Comparison of ENCODE assay signal across 17 cellular contexts in genomic region chr1:207134550-207134949, GRCh38. TPM values are rescaled to one million over a fixed set of nuclear protein-coding genes. Genes with fewer than 3 reads are reported as not detected.
"Had no signal": no experiment of that assay in that cellular context is flagged by ENCODE, and none has a peak within 500 bp of the region (broad histone marks: within the 10 kb centered on the region; RNA-seq: fewer than 3 reads in every experiment).

No MANE protein-coding gene starts in this region.

- FAIRE-seq: small intestine had no signal

- H3K4me1 ChIP-seq: lower lobe of right lung, thyroid gland, vagina had no signal

- H3K27ac Mint-ChIP-seq: activated CD4-positive, alpha-beta memory T cell treated with anti-CD3 and anti-CD28 coated beads for 36 hours; activated naive CD8-positive, alpha-beta T cell treated with anti-CD3 and anti-CD28 coated beads for 36 hours; progenitor cell of endocrine pancreas had no signal

- H3K36me3 ChIP-seq: brain microvascular endothelial cell, lower lobe of right lung, thyroid gland, vagina had no signal

- DNase-seq: activated CD4-positive, alpha-beta memory T cell treated with anti-CD3 and anti-CD28 coated beads for 36 hours; activated gamma-delta T cell treated with Interleukin-2 at 50 U/mL for 16 hours; activated naive CD8-positive, alpha-beta T cell treated with anti-CD3 and anti-CD28 coated beads for 36 hours; activated T-cell treated with anti-CD3 and anti-CD28 coated beads, Interleukin-2, amount 50 U/mL, for 48 hours; brain microvascular endothelial cell; cerebellar nuclear complex; dermis blood vessel endothelial cell; erythroblast; hippocampal formation; lower lobe of right lung; midbrain; right cardiac atrium; small intestine; thyroid gland had no signal

- H3K27me3 Mint-ChIP-seq: activated naive CD8-positive, alpha-beta T cell treated with anti-CD3 and anti-CD28 coated beads for 36 hours had no signal

- H3K4me3 Mint-ChIP-seq: activated CD4-positive, alpha-beta memory T cell treated with anti-CD3 and anti-CD28 coated beads for 36 hours; activated naive CD8-positive, alpha-beta T cell treated with anti-CD3 and anti-CD28 coated beads for 36 hours had no signal

- ATAC-seq: activated CD4-positive, CD25-positive, alpha-beta regulatory T cell treated with anti-CD3 and anti-CD28 coated beads, Interleukin-2, amount 50 U/mL, for 24 hours; lower lobe of right lung; right cardiac atrium had no signal

- H3K36me3 Mint-ChIP-seq: activated CD4-positive, alpha-beta memory T cell treated with anti-CD3 and anti-CD28 coated beads for 36 hours had no signal

- H3K4me1 Mint-ChIP-seq: activated naive CD8-positive, alpha-beta T cell treated with anti-CD3 and anti-CD28 coated beads for 36 hours had no signal

- H3K27me3 ChIP-seq: brain microvascular endothelial cell, thyroid gland, vagina had no signal

- H3K4me3 ChIP-seq: lower lobe of right lung, thyroid gland, vagina had no signal

- H3K9me3 ChIP-seq: thyroid gland had no signal

- H3K27ac ChIP-seq: brain microvascular endothelial cell, lower lobe of right lung, thyroid gland, vagina had no signal

RNA-seq across cellular contexts. Expression of gene C4BPA, which starts 30.5 kb away (rescaled TPM):
- total RNA-seq: activated CD4-positive, alpha-beta memory T cell treated with anti-CD3 and anti-CD28 coated beads for 36 hours; activated naive CD8-positive, alpha-beta T cell treated with anti-CD3 and anti-CD28 coated beads for 36 hours; progenitor cell of endocrine pancreas; thyroid gland; vagina had no signal
- polyA plus RNA-seq: right cardiac atrium had no signal

RNA-seq across cellular contexts. Expression of gene C4BPB, which starts 45.9 kb away (rescaled TPM):
- total RNA-seq: progenitor cell of endocrine pancreas, thyroid gland, vagina had no signal
